15 cellular contexts compared by ENCODE assay signal in the genomic region with DNA sequence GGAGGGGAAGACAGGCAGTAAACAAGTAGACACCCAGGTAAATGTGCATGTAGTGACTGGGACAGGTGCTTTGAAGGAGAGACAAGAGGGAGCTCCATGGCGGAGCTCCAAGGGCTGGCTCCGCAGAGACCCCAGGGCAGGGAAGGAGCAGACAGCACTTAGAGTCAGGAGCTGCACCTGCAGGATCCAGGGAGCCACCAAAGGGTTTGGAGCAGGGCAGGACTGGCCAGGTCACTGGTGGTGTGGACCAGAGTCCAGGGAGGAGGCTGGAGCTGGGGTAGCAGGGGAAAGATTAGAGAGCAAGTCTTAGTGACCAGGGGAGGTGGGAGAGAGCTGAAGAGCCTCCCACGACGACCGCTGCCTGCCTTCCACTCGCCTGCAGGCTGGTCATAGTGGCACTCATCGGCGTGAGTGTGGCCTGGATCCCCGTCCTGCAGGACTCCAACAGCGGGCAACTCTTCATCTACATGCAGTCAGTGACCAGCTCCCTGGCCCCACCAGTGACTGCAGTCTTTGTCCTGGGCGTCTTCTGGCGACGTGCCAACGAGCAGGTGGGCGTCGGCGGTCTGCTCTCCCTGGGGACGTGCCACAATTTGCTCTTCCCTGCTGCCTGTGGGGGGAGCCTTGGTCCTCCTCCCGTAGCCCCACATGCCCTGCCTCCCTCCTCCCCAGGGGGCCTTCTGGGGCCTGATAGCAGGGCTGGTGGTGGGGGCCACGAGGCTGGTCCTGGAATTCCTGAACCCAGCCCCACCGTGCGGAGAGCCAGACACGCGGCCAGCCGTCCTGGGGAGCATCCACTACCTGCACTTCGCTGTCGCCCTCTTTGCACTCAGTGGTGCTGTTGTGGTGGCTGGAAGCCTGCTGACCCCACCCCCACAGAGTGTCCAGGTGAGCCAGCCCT. TPM values are rescaled to one million over a fixed set of nuclear protein-coding genes. Genes with fewer than 3 reads are reported as not detected.
DNase-seq lines count a peak whose midpoint lies in the region; ATAC-seq and TF ChIP-seq lines count a peak whose summit lies in the region.
"Had no signal": no experiment of that assay in that cellular context is flagged by ENCODE, and none has a peak within 500 bp of the region (broad histone marks: within the 10 kb centered on the region; RNA-seq: fewer than 3 reads in every experiment).

No MANE protein-coding gene starts in this region.

- peaks cover 0 to 50% (median 3%) of the 10 kb centered on the region in 3 experiments for H3K36me3 ChIP-seq in naive thymus-derived CD4-positive, alpha-beta T cell (ENCODE audit: control insufficient read depth in 2 of 3, insufficient read depth in 3 of 3, low read length in 3 of 3)
- H3K36me3 ChIP-seq: transverse colon had no signal

- H3K9me3 ChIP-seq in naive thymus-derived CD4-positive, alpha-beta T cell (ENCODE audit: control insufficient read depth in 2 of 3, low read length in 3 of 3), result no peaks in the 10 kb centered on the region
- H3K9me3 ChIP-seq: A549, body of pancreas, transverse colon had no signal

- H3K4me1 ChIP-seq in naive thymus-derived CD4-positive, alpha-beta T cell (ENCODE audit: control insufficient read depth in 2 of 2, insufficient read depth in 2 of 2, low read length in 2 of 2), result peaks cover 0 to 8% of the 10 kb centered on the region in 2 donors
- H3K4me1 ChIP-seq: body of pancreas had no signal

- H3K36me3 Mint-ChIP-seq in T-cell, result peaks cover 18% of the 10 kb centered on the region
- H3K36me3 Mint-ChIP-seq in naive thymus-derived CD4-positive, alpha-beta T cell, result peaks cover 0 to 13% (median 4%) of the 10 kb centered on the region in 5 donors

- H3K27ac ChIP-seq in naive thymus-derived CD4-positive, alpha-beta T cell (ENCODE audit: low read depth, low read length), result peak overlapping the region; percentile 35
- no peak overlapping the region for H3K27ac ChIP-seq in RWPE1
- H3K27ac ChIP-seq: body of pancreas, transverse colon had no signal

- no peak for ATAC-seq in T-cell (replicated peaks in 1 of 4)
- no peak for ATAC-seq in naive thymus-derived CD4-positive, alpha-beta T cell
- ATAC-seq: A549; activated T-cell treated with anti-CD3 and anti-CD28 coated beads, Interleukin-2, amount 50 U/mL, for 4 hours; body of pancreas had no signal

- H3K27me3 Mint-ChIP-seq in T-cell, result no peaks in the 10 kb centered on the region
- no peaks in the 10 kb centered on the region for H3K27me3 Mint-ChIP-seq in naive thymus-derived CD4-positive, alpha-beta T cell

- H3K4me3 ChIP-seq in naive thymus-derived CD4-positive, alpha-beta T cell (ENCODE audit: low read length), result no peak overlapping the region
- H3K4me3 ChIP-seq: A549, body of pancreas, smooth muscle cell, transverse colon had no signal

- intact Hi-C loops in naive thymus-derived CD4-positive, alpha-beta T cell (cut with micrococcal nuclease), result no loop called here

- H3K9me3 Mint-ChIP-seq in T-cell, result no peaks in the 10 kb centered on the region
- H3K9me3 Mint-ChIP-seq in naive thymus-derived CD4-positive, alpha-beta T cell, result no peaks in the 10 kb centered on the region
- H3K9me3 Mint-ChIP-seq: activated T-cell treated with anti-CD3 and anti-CD28 coated beads, Interleukin-2, amount 50 U/mL, for 4 hours had no signal

- H3K4me3 Mint-ChIP-seq in T-cell, result peak overlapping the region in 1 of 3 donors; percentile 40
- H3K4me3 Mint-ChIP-seq in naive thymus-derived CD4-positive, alpha-beta T cell, result no peak overlapping the region
- H3K4me3 Mint-ChIP-seq: activated T-cell treated with anti-CD3 and anti-CD28 coated beads, Interleukin-2, amount 50 U/mL, for 4 hours had no signal

- peaks cover 15 to 39% (median 31%) of the 10 kb centered on the region in 3 donors for H3K4me1 Mint-ChIP-seq in T-cell
- H3K4me1 Mint-ChIP-seq in naive thymus-derived CD4-positive, alpha-beta T cell, result peaks cover 8 to 46% (median 38%) of the 10 kb centered on the region in 7 donors

- no peaks in the 10 kb centered on the region for H3K27me3 ChIP-seq in naive thymus-derived CD4-positive, alpha-beta T cell (ENCODE audit: control insufficient read depth in 2 of 2, insufficient read depth in 2 of 2, low read length in 2 of 2)
- H3K27me3 ChIP-seq: body of pancreas, transverse colon had no signal

- TF ChIP-seq CTCF in RWPE1 (conservative IDR thresholded peaks at IDR 0.05; ENCODE audit: low read depth), result no peak

- POLR2A ChIA-PET in T-cell (lab: Charles Lee), result no interaction called here
- POLR2A ChIA-PET in naive thymus-derived CD4-positive, alpha-beta T cell (lab: Charles Lee), result interaction anchor here (0.7 to 1.4 kb wide), 3 partner anchors 12 to 71 kb away, joined by 3 to 5 read pairs (median 3); no protein-coding TSS in a partner anchor
- POLR2A ChIA-PET in RWPE1 (lab: Yijun Ruan, JAX; ENCODE audit: low non-redundant PET), result no interaction called here

- DNase-seq in NCI-H146 (lab: John Stamatoyannopoulos, UW), result peak; percentile 51
- no peak for DNase-seq in NCI-H146 treated with DMSO at 0.1 percent for 48 hours (lab: John Stamatoyannopoulos, UW; ENCODE audit: unreplicated experiment)
- no peak for DNase-seq in T-cell
- peak in 1 of 9 donors; percentile 7 for DNase-seq in naive thymus-derived CD4-positive, alpha-beta T cell
- DNase-seq in SHP77 treated with DMSO at 0.1 percent for 48 hours (lab: John Stamatoyannopoulos, UW), result no peak
- DNase-seq in RWPE1 (ENCODE audit: low spot score), result no peak
- DNase-seq in Kasumi-1 (lab: John Stamatoyannopoulos, UW), result no peak
- DNase-seq: activated T-cell treated with anti-CD3 and anti-CD28 coated beads, Interleukin-2, amount 50 U/mL, for 4 hours; EL; transverse colon had no signal

- peak overlapping the region; percentile 34 to 60 for H3K27ac Mint-ChIP-seq in T-cell
- H3K27ac Mint-ChIP-seq in naive thymus-derived CD4-positive, alpha-beta T cell, result peak overlapping the region in 8 of 9 donors; percentile 39 to 80 (median 58)

- CTCF ChIA-PET in T-cell (lab: Charles Lee) (no interaction called here), RWPE1 (lab: Yijun Ruan, JAX) (no interaction called here)
- CTCF ChIA-PET in naive thymus-derived CD4-positive, alpha-beta T cell (lab: Charles Lee), result no interaction called here

- peak; percentile 32 for TF ChIP-seq POLR2A in GM19099 (IDR thresholded peaks at IDR 0.05; ENCODE audit: extremely low read depth, insufficient read length, low read depth)

RNA-seq across cellular contexts. Expression of gene FAM83G, which starts 14.7 kb away (rescaled TPM):
- total RNA-seq in T-cell, result 10 to 100 TPM in 3 of 5 donors, 1 to 10 TPM in 2; 4.9 to 23.3 (median 20.8) TPM
- 1 to 10 TPM; 3.9 to 9.1 (median 6.9) TPM for total RNA-seq in naive thymus-derived CD4-positive, alpha-beta T cell
- 1 to 10 TPM; 1.6 to 3.6 TPM for polyA plus RNA-seq in naive thymus-derived CD4-positive, alpha-beta T cell

RNA-seq across cellular contexts. Expression of gene GRAP, which starts 27.5 kb away (rescaled TPM):
- 10 to 100 TPM; 26.5 to 95.2 (median 74.0) TPM for total RNA-seq in T-cell
- total RNA-seq in naive thymus-derived CD4-positive, alpha-beta T cell, result 10 to 100 TPM; 31.9 to 85.5 (median 45.6) TPM
- 100 to 1,000 TPM in 1 of 2 donors, 10 to 100 TPM in 1; 97.6 to 162 TPM for polyA plus RNA-seq in naive thymus-derived CD4-positive, alpha-beta T cell
- total RNA-seq: NCI-H460, smooth muscle cell had no signal
